ENCODE assay signal across 19 cellular contexts in genomic region chr2:137007905-137008399, GRCh38.
DNase-seq lines count a peak whose midpoint lies in the region; ATAC-seq and TF ChIP-seq lines count a peak whose summit lies in the region.
"Had no signal": no experiment of that assay in that cellular context is flagged by ENCODE, and none has a peak within 500 bp of the region (broad histone marks: within the 10 kb centered on the region; RNA-seq: fewer than 3 reads in every experiment).

No MANE protein-coding gene starts in this region.

- no peaks in the 10 kb centered on the region for H3K9me2 ChIP-seq in SK-N-SH

- peaks cover 0 to 2% of the 10 kb centered on the region in 2 experiments; a peak in 2 of 4 replicates for H3K4me1 ChIP-seq in SK-N-SH (ENCODE audit: control insufficient read depth in 1 of 2, insufficient read depth in 2 of 2, low read depth in 1 of 2, low read length in 1 of 2)
- no peaks in the 10 kb centered on the region for H3K4me1 ChIP-seq in upper lobe of right lung

- H4K20me1 ChIP-seq in SK-N-SH (ENCODE audit: insufficient read depth): no peaks in the 10 kb centered on the region

- TF ChIP-seq CTCF in SK-N-SH (IDR thresholded peaks at IDR 0.05) (no peak), upper lobe of right lung (IDR thresholded peaks at IDR 0.05) (no peak)

- POLR2A ChIA-PET in SK-N-SH (lab: Yijun Ruan, JAX): no interaction called here

- ATAC-seq in upper lobe of right lung (no peak), GM18868 (IDR thresholded peaks at IDR 0.05; ENCODE audit: unreplicated experiment) (no peak)
- ATAC-seq: GM12878, GM23338, HCT116 had no signal

- CTCF ChIA-PET in SK-N-SH (lab: Yijun Ruan, JAX): interaction anchor here (0.7 to 1.4 kb wide), 3 partner anchors 8 to 584 kb away, joined by 3 to 4 read pairs (median 3); no protein-coding TSS in a partner anchor

- H3K27ac ChIP-seq in SK-N-SH (ENCODE audit: low read depth in 2 of 2, low read length in 1 of 2) (peak overlapping the region in 1 of 2 experiments; percentile 62; a peak in 1 of 4 replicates), upper lobe of right lung (no peak overlapping the region)

- H3K9ac ChIP-seq in SK-N-SH: no peak overlapping the region

- H3K4me3 ChIP-seq in SK-N-SH (ENCODE audit: low read depth in 2 of 2, low read length in 1 of 2): no peak overlapping the region
- no peak overlapping the region for H3K4me3 ChIP-seq in upper lobe of right lung
- H3K4me3 ChIP-seq: GM12878, GM23338 had no signal

- H3K27me3 ChIP-seq in SK-N-SH (ENCODE audit: insufficient read depth) (no peaks in the 10 kb centered on the region), upper lobe of right lung (no peaks in the 10 kb centered on the region)

- peak; percentile 76 for DNase-seq in DMS79 (lab: John Stamatoyannopoulos, UW)
- DNase-seq in DMS79 treated with DMSO at 0.1 percent for 48 hours (lab: John Stamatoyannopoulos, UW): peak; percentile 61
- DNase-seq in NCI-H1105 treated with DMSO at 0.1 percent for 48 hours (lab: John Stamatoyannopoulos, UW): peak; percentile 60
- DNase-seq in SK-N-SH: peak; percentile 31
- DNase-seq in upper lobe of right lung: no peak
- no peak for DNase-seq in hepatic stellate cell (ENCODE audit: low spot score)
- DNase-seq: C1 segment of cervical spinal cord; Calu3; CD4-positive, alpha-beta memory T cell; COR-L47; DMS53; EL; GDM1; H9; HFFc6 had no signal

- H3K9me3 ChIP-seq in SK-N-SH (no peaks in the 10 kb centered on the region), upper lobe of right lung (no peaks in the 10 kb centered on the region)

- TF ChIP-seq RAD21 in SK-N-SH (IDR thresholded peaks at IDR 0.05; ENCODE audit: low read length): no peak

- H2AFZ ChIP-seq in SK-N-SH (ENCODE audit: low read depth): no peak overlapping the region
- H2AFZ ChIP-seq: GM23338 had no signal

- H3K79me2 ChIP-seq in SK-N-SH (ENCODE audit: insufficient read depth): no peaks in the 10 kb centered on the region

- H3F3A ChIP-seq in SK-N-SH (replicated peaks; ENCODE audit: insufficient read depth): no peaks in the 10 kb centered on the region

- intact Hi-C loops in upper lobe of right lung (cut with DNase I): no loop called here

- TF ChIP-seq EP300 in SK-N-SH (IDR thresholded peaks at IDR 0.05; ENCODE audit: borderline replicate concordance in 1 of 2, low read depth in 1 of 2, low read length in 1 of 2): peak in 1 of 2 experiments; percentile 87; a peak in 2 of 4 replicates

- no peaks in the 10 kb centered on the region for H3K36me3 ChIP-seq in SK-N-SH (replicated peaks in 1 of 2; ENCODE audit: control insufficient read depth in 1 of 2, insufficient read depth in 2 of 2, low read length in 1 of 2)
- no peaks in the 10 kb centered on the region for H3K36me3 ChIP-seq in upper lobe of right lung

- H3K4me2 ChIP-seq in SK-N-SH: no peak overlapping the region
- H3K4me2 ChIP-seq: GM23338 had no signal

TF ChIP-seq in SK-N-SH, 30 proteins besides CTCF, POLR2A, EP300 and RAD21:
- TF ChIP-seq RXRA (IDR thresholded peaks at IDR 0.05; ENCODE audit: borderline replicate concordance, low read depth): no peak
- TF ChIP-seq GATA2 (CRISPR knock-in tag; IDR thresholded peaks at IDR 0.05): peak; percentile 85
- TF ChIP-seq CHD2 (IDR thresholded peaks at IDR 0.05; ENCODE audit: low read length, partially characterized antibody): peak; percentile 56
- no peak for TF ChIP-seq GABPA (IDR thresholded peaks at IDR 0.05; ENCODE audit: low read depth)
- peak; percentile 39; the same call in 1 of the 2 replicates for TF ChIP-seq TEAD4 (IDR thresholded peaks at IDR 0.05; ENCODE audit: borderline replicate concordance, insufficient read depth)
- TF ChIP-seq ZBTB33 (IDR thresholded peaks at IDR 0.05; ENCODE audit: borderline replicate concordance, low read depth): no peak
- TF ChIP-seq NFIC (IDR thresholded peaks at IDR 0.05; ENCODE audit: borderline replicate concordance): no peak
- TF ChIP-seq FOSL2 (IDR thresholded peaks at IDR 0.05; ENCODE audit: borderline replicate concordance, low read depth): no peak
- 0 out of 2 replicates have a peak, but pooled peaks have one; percentile 20 for TF ChIP-seq RCOR1 (IDR thresholded peaks at IDR 0.05; ENCODE audit: low read length)
- no peak for TF ChIP-seq MAX (IDR thresholded peaks at IDR 0.05; ENCODE audit: low read depth)
- no peak for TF ChIP-seq ELF1 (IDR thresholded peaks at IDR 0.05)
- TF ChIP-seq YY1 (IDR thresholded peaks at IDR 0.05; ENCODE audit: low read depth): no peak
- no peak for TF ChIP-seq EZH2phosphoT487 (IDR thresholded peaks at IDR 0.05; ENCODE audit: borderline replicate concordance, low read depth)
- no peak for TF ChIP-seq POLR2AphosphoS5 (IDR thresholded peaks at IDR 0.05; ENCODE audit: low read depth, low read length)
- TF ChIP-seq FOXM1 (IDR thresholded peaks at IDR 0.05; ENCODE audit: low read depth): no peak

Comparison
In these comparisons a context has a peak if more than half of its experiments do, and no peak if none do; other contexts are left out.
1. DNase-seq: peak in DMS79 (single experiment), DMS79 treated with DMSO at 0.1 percent for 48 hours (single experiment), NCI-H1105 treated with DMSO at 0.1 percent for 48 hours (single experiment) and SK-N-SH (single experiment); none in upper lobe of right lung (single experiment) and hepatic stellate cell (single experiment).